16 cellular contexts compared by ENCODE assay signal in the genomic region with DNA sequence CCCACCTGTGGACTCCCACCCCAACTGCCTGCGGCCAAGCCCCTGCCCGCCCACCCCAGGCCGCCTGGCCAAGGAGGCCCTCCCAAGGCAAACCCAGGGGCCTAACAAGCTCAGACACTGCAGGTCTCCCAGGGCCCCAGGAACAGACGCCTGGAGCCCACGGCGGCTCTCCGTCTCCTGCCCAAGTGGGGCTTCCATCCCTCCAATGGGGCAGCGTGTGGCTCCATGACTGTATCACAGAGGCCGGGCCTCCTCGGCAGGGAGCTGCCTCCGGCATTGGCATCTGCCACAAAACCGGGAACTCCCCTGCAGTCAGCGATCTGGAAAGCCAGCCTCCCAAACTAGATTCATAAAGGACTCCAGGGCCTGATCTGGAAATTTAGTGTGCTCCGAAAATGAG.
DNase-seq lines count a peak whose midpoint lies in the region; ATAC-seq and TF ChIP-seq lines count a peak whose summit lies in the region.
"Had no signal": no experiment of that assay in that cellular context is flagged by ENCODE, and none has a peak within 500 bp of the region (broad histone marks: within the 10 kb centered on the region; RNA-seq: fewer than 3 reads in every experiment).

No MANE protein-coding gene starts in this region.

- H3K4me1 ChIP-seq in SK-N-SH (ENCODE audit: control insufficient read depth in 1 of 2, insufficient read depth in 2 of 2, low read depth in 1 of 2, low read length in 1 of 2), result no peaks in the 10 kb centered on the region
- H3K4me1 ChIP-seq in neural progenitor cell, result no peaks in the 10 kb centered on the region

- no peak overlapping the region for H3K27ac Mint-ChIP-seq in stimulated activated naive CD8-positive, alpha-beta T cell treated with anti-CD3 and anti-CD28 coated beads, Interleukin-15, amount 100 ng/mL, for 72 hours
- H3K27ac Mint-ChIP-seq in neural progenitor cell, result peak overlapping the region; percentile 64
- no peak overlapping the region for H3K27ac Mint-ChIP-seq in natural killer cell treated with Interleukin-12 subunit alpha and Interleukin-12 subunit beta and Interleukin-15 and Interleukin-18, amount 100 ng/mL, for 72 hours
- H3K27ac Mint-ChIP-seq: CD8-positive, alpha-beta T cell; H9 had no signal

- H3K4me3 Mint-ChIP-seq in stimulated activated naive CD8-positive, alpha-beta T cell treated with anti-CD3 and anti-CD28 coated beads, Interleukin-15, amount 100 ng/mL, for 72 hours, result no peak overlapping the region
- H3K4me3 Mint-ChIP-seq in neural progenitor cell, result no peak overlapping the region
- no peak overlapping the region for H3K4me3 Mint-ChIP-seq in natural killer cell treated with Interleukin-12 subunit alpha and Interleukin-12 subunit beta and Interleukin-15 and Interleukin-18, amount 100 ng/mL, for 72 hours
- H3K4me3 Mint-ChIP-seq: CD8-positive, alpha-beta T cell; H9 had no signal

- H2AFZ ChIP-seq in SK-N-SH (ENCODE audit: low read depth) (no peak overlapping the region), neural progenitor cell (replicated peaks) (no peak overlapping the region)

- peaks cover 7% of the 10 kb centered on the region for H3K4me1 Mint-ChIP-seq in stimulated activated naive CD8-positive, alpha-beta T cell treated with anti-CD3 and anti-CD28 coated beads, Interleukin-15, amount 100 ng/mL, for 72 hours
- peaks cover 36% of the 10 kb centered on the region for H3K4me1 Mint-ChIP-seq in neural progenitor cell
- H3K4me1 Mint-ChIP-seq in natural killer cell treated with Interleukin-12 subunit alpha and Interleukin-12 subunit beta and Interleukin-15 and Interleukin-18, amount 100 ng/mL, for 72 hours (ENCODE audit: low read depth in 2 of 2), result no peaks in the 10 kb centered on the region

- H3K4me3 ChIP-seq in SK-N-SH (ENCODE audit: low read depth in 2 of 2, low read length in 1 of 2) (no peak overlapping the region), neural progenitor cell (no peak overlapping the region)
- H3K4me3 ChIP-seq: A549 had no signal

- H3K9me3 Mint-ChIP-seq in stimulated activated naive CD8-positive, alpha-beta T cell treated with anti-CD3 and anti-CD28 coated beads, Interleukin-15, amount 100 ng/mL, for 72 hours, result no peaks in the 10 kb centered on the region
- H3K9me3 Mint-ChIP-seq in neural progenitor cell, result no peaks in the 10 kb centered on the region
- H3K9me3 Mint-ChIP-seq in natural killer cell treated with Interleukin-12 subunit alpha and Interleukin-12 subunit beta and Interleukin-15 and Interleukin-18, amount 100 ng/mL, for 72 hours, result no peaks in the 10 kb centered on the region
- H3K9me3 Mint-ChIP-seq: CD8-positive, alpha-beta T cell; H9 had no signal

- H3K36me3 ChIP-seq in SK-N-SH (replicated peaks in 1 of 2; ENCODE audit: control insufficient read depth in 1 of 2, insufficient read depth in 2 of 2, low read length in 1 of 2) (no peaks in the 10 kb centered on the region), neural progenitor cell (no peaks in the 10 kb centered on the region)

- no peak for ATAC-seq in SK-N-SH treated with all-trans-retinoic acid at 6 μM for 48 hours
- ATAC-seq in stimulated activated naive CD8-positive, alpha-beta T cell treated with anti-CD3 and anti-CD28 coated beads, Interleukin-15, amount 100 ng/mL, for 72 hours, result peak; percentile 18
- ATAC-seq in stimulated activated naive CD8-positive, alpha-beta T cell treated with anti-CD3 and anti-CD28 coated beads, Interleukin-15, Interleukin-2, amounts not matched to agents 100 U/mL and 50 U/mL, for 24 hours, result no peak
- ATAC-seq in natural killer cell treated with Interleukin-12 subunit alpha and Interleukin-12 subunit beta and Interleukin-15 and Interleukin-18, amount 100 ng/mL, for 72 hours, result no peak
- ATAC-seq: A549; CD8-positive, alpha-beta T cell; HepG2 had no signal

- no peaks in the 10 kb centered on the region for H3K27me3 ChIP-seq in SK-N-SH (ENCODE audit: insufficient read depth)
- no peaks in the 10 kb centered on the region for H3K27me3 ChIP-seq in neural progenitor cell

- in situ Hi-C loops in GM13976 (cut with MboI; ENCODE audit: low sequenced_read_pairs, unreplicated experiment), result no loop called here

- POLR2A ChIA-PET in SK-N-SH (lab: Yijun Ruan, JAX), result no interaction called here

- no peak for TF ChIP-seq RAD21 in SK-N-SH (IDR thresholded peaks at IDR 0.05; ENCODE audit: low read length)

- H4K20me1 ChIP-seq in SK-N-SH (ENCODE audit: insufficient read depth) (no peaks in the 10 kb centered on the region), neural progenitor cell (ENCODE audit: low read depth) (no peaks in the 10 kb centered on the region)

- TF ChIP-seq CTCF in SK-N-SH (IDR thresholded peaks at IDR 0.05) (no peak), neural progenitor cell (IDR thresholded peaks at IDR 0.05) (no peak), GM13976 (IDR thresholded peaks at IDR 0.05; ENCODE audit: borderline replicate concordance, control extremely low read depth, extremely low read depth, insufficient read depth, missing control alignments) (no peak)

- no peaks in the 10 kb centered on the region for H3K27me3 Mint-ChIP-seq in stimulated activated naive CD8-positive, alpha-beta T cell treated with anti-CD3 and anti-CD28 coated beads, Interleukin-15, amount 100 ng/mL, for 72 hours
- H3K27me3 Mint-ChIP-seq in neural progenitor cell (ENCODE audit: insufficient read depth, low read depth), result peaks cover 2% of the 10 kb centered on the region
- peaks cover 0 to 2% of the 10 kb centered on the region in 2 donors for H3K27me3 Mint-ChIP-seq in natural killer cell treated with Interleukin-12 subunit alpha and Interleukin-12 subunit beta and Interleukin-15 and Interleukin-18, amount 100 ng/mL, for 72 hours

- H3K9me3 ChIP-seq in SK-N-SH (no peaks in the 10 kb centered on the region), neural progenitor cell (ENCODE audit: low read depth) (no peaks in the 10 kb centered on the region)
- H3K9me3 ChIP-seq: A549 had no signal

- TF ChIP-seq EP300 in SK-N-SH (IDR thresholded peaks at IDR 0.05; ENCODE audit: borderline replicate concordance in 1 of 2, low read depth in 1 of 2, low read length in 1 of 2), result no peak

- CTCF ChIA-PET in SK-N-SH (lab: Yijun Ruan, JAX), result interaction anchor here (0.9 to 1.6 kb wide), 3 partner anchors 13 to 129 kb away, joined by 3 read pairs; no protein-coding TSS in a partner anchor

- H3K4me2 ChIP-seq in SK-N-SH (no peak overlapping the region), neural progenitor cell (no peak overlapping the region)
- H3K4me2 ChIP-seq: A549 had no signal

- H3F3A ChIP-seq in SK-N-SH (replicated peaks; ENCODE audit: insufficient read depth) (no peaks in the 10 kb centered on the region), neural progenitor cell (ENCODE audit: low read depth) (no peaks in the 10 kb centered on the region)

- H3K9ac ChIP-seq in SK-N-SH, result no peak overlapping the region
- H3K9ac ChIP-seq in neural progenitor cell, result no peak overlapping the region

- H3K9me2 ChIP-seq in SK-N-SH, result no peaks in the 10 kb centered on the region

- no peak overlapping the region for H3K27ac ChIP-seq in SK-N-SH (ENCODE audit: low read depth in 2 of 2, low read length in 1 of 2)
- H3K27ac ChIP-seq in neural progenitor cell, result no peak overlapping the region
- H3K27ac ChIP-seq: 22Rv1 had no signal

- DNase-seq in SK-N-SH (peak; percentile 14), neural progenitor cell (ENCODE audit: low spot score) (no peak), GM13976 (ENCODE audit: low spot score) (no peak)
- DNase-seq in stimulated activated naive CD8-positive, alpha-beta T cell treated with anti-CD3 and anti-CD28 coated beads, Interleukin-15, amount 100 ng/mL, for 72 hours, result no peak
- DNase-seq in stimulated activated naive CD8-positive, alpha-beta T cell treated with anti-CD3 and anti-CD28 coated beads, Interleukin-15, Interleukin-2, amounts not matched to agents 100 U/mL and 50 U/mL, for 24 hours, result no peak
- no peak for DNase-seq in natural killer cell treated with Interleukin-12 subunit alpha and Interleukin-12 subunit beta and Interleukin-15 and Interleukin-18, amount 100 ng/mL, for 72 hours (ENCODE audit: low spot score)
- DNase-seq: AML-193; Calu3; CD8-positive, alpha-beta T cell; DMS79 treated with DMSO at 0.1 percent for 48 hours; GF-D8; H9 had no signal

- WGBS in SK-N-SH (ENCODE audit: low lambda C conversion rate), result 69% methylated on average over 6 of the region's 14 CpGs

- H3K36me3 Mint-ChIP-seq in neural progenitor cell, result no peaks in the 10 kb centered on the region
- H3K36me3 Mint-ChIP-seq in natural killer cell treated with Interleukin-12 subunit alpha and Interleukin-12 subunit beta and Interleukin-15 and Interleukin-18, amount 100 ng/mL, for 72 hours, result no peaks in the 10 kb centered on the region
- H3K36me3 Mint-ChIP-seq: CD8-positive, alpha-beta T cell had no signal

- H3K79me2 ChIP-seq in SK-N-SH (ENCODE audit: insufficient read depth) (no peaks in the 10 kb centered on the region), neural progenitor cell (ENCODE audit: low read depth) (no peaks in the 10 kb centered on the region)

TF ChIP-seq in SK-N-SH, 30 proteins besides CTCF, POLR2A, EP300 and RAD21 (continues in another document):
- TF ChIP-seq, protein P1, sequence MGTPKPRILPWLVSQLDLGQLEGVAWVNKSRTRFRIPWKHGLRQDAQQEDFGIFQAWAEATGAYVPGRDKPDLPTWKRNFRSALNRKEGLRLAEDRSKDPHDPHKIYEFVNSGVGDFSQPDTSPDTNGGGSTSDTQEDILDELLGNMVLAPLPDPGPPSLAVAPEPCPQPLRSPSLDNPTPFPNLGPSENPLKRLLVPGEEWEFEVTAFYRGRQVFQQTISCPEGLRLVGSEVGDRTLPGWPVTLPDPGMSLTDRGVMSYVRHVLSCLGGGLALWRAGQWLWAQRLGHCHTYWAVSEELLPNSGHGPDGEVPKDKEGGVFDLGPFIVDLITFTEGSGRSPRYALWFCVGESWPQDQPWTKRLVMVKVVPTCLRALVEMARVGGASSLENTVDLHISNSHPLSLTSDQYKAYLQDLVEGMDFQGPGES (IDR thresholded peaks at IDR 0.05; ENCODE audit: low read depth, low read length), result no peak
- TF ChIP-seq CHD2 (IDR thresholded peaks at IDR 0.05; ENCODE audit: low read length, partially characterized antibody) (no peak), RXRA (IDR thresholded peaks at IDR 0.05; ENCODE audit: borderline replicate concordance, low read depth) (no peak)

TF ChIP-seq in SK-N-SH treated with all-trans-retinoic acid at 6 μM for 48 hours, 23 proteins besides CTCF, POLR2A, EP300 and RAD21 (continues in another document):
- no peak for TF ChIP-seq ZNF8 (CRISPR knock-in tag; IDR thresholded peaks at IDR 0.05)
- no peak for TF ChIP-seq CSDC2 (CRISPR knock-in tag; IDR thresholded peaks at IDR 0.05)
- no peak for TF ChIP-seq ARNTL (CRISPR knock-in tag; IDR thresholded peaks at IDR 0.05; ENCODE audit: borderline replicate concordance, low read depth)
- no peak for TF ChIP-seq ESRRG (CRISPR knock-in tag; IDR thresholded peaks at IDR 0.05)
